In the genomic region with DNA sequence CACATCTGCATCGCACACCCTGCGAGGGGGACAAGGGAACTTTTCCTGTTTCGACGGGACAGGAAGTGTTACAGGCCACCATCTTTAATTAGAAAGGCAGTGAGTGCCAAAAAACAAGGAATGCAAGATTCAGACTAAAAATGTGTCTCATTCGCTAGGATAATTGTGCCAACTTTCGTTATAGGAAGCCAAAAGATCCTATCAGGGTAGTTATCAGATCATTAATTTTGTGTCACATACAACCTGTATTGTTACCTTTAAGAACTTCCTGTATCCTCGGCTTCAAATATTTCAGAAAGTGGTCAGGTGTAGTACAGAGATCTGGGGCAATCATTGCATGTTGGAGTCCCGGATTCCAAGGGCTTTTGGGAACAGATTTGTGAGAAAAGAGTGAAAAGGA, we compare ENCODE assay signal across 21 cellular contexts. TPM values are rescaled to one million over a fixed set of nuclear protein-coding genes. Genes with fewer than 3 reads are reported as not detected.
DNase-seq lines count a peak whose midpoint lies in the region; ATAC-seq and TF ChIP-seq lines count a peak whose summit lies in the region.
"Had no signal": no experiment of that assay in that cellular context is flagged by ENCODE, and none has a peak within 500 bp of the region (broad histone marks: within the 10 kb centered on the region; RNA-seq: fewer than 3 reads in every experiment).

No MANE protein-coding gene starts in this region.

- H3K4me1 ChIP-seq in left ventricle myocardium inferior (peaks cover 60% of the 10 kb centered on the region), foreskin keratinocyte (peaks cover 10% of the 10 kb centered on the region)

- H3K27me3 ChIP-seq in left ventricle myocardium inferior (ENCODE audit: low read depth), result no peaks in the 10 kb centered on the region
- no peaks in the 10 kb centered on the region for H3K27me3 ChIP-seq in foreskin keratinocyte

- ATAC-seq in foreskin keratinocyte (no peak), GM21528 (IDR thresholded peaks at IDR 0.05; ENCODE audit: low FRiP score, unreplicated experiment) (no peak)
- ATAC-seq: left colon had no signal

- TF ChIP-seq CTCF in left ventricle myocardium inferior (IDR thresholded peaks at IDR 0.05; ENCODE audit: borderline replicate concordance), result no peak
- TF ChIP-seq CTCF in foreskin keratinocyte (conservative IDR thresholded peaks at IDR 0.05), result no peak

- H3K9me3 ChIP-seq in left ventricle myocardium inferior (replicated peaks), result no peaks in the 10 kb centered on the region

- intact Hi-C loops in left ventricle myocardium inferior (cut with micrococcal nuclease), result loop anchor here (10.0 kb wide), 1 partner anchor 50 kb away; no protein-coding TSS in a partner anchor
- intact Hi-C loops in cardiac septum (cut with DNase I), result loop anchor here (5.0 kb wide), 1 partner anchor 47 kb away; no protein-coding TSS in a partner anchor

- no peaks in the 10 kb centered on the region for H3K36me3 ChIP-seq in left ventricle myocardium inferior

- H3K4me3 ChIP-seq in left ventricle myocardium inferior, result peak overlapping the region; percentile 26
- H3K4me3 ChIP-seq: GM23248, PC-9 had no signal

- DNase-seq in left ventricle myocardium inferior, result no peak
- no peak for DNase-seq in cardiac septum (ENCODE audit: low spot score)
- no peak for DNase-seq in foreskin keratinocyte
- peak; percentile 21 for DNase-seq in renal cortical epithelial cell (ENCODE audit: low read depth)
- DNase-seq in GM19240 (ENCODE audit: insufficient read length, low spot score), result no peak
- no peak for DNase-seq in stimulated activated naive CD4-positive, alpha-beta T cell (lab: John Stamatoyannopoulos, UW)
- DNase-seq in NCI-H1694 (lab: John Stamatoyannopoulos, UW), result no peak
- DNase-seq: activated CD4-positive, alpha-beta T cell treated with anti-CD3 and anti-CD28 coated beads, Interleukin-2, amount 50 U/mL, for 1 hour; anterior cingulate cortex; DMS53; GM23248; left colon; NCI-H2171; NCI-H69; nucleus accumbens; PC-9; stimulated activated CD4-positive, alpha-beta T cell treated with anti-CD3 and anti-CD28 coated beads, Interleukin-2, amount 100 ng/mL, for 48 hours; T1000 had no signal

- H3K27ac ChIP-seq in left ventricle myocardium inferior (replicated peaks) (peak overlapping the region; percentile 83), foreskin keratinocyte (peak overlapping the region; percentile 1)
- H3K27ac ChIP-seq: GM23248, PC-9 had no signal

RNA-seq across cellular contexts. Expression of gene MGP, which starts 19.2 kb away (rescaled TPM):
- 497 TPM for total RNA-seq in left ventricle myocardium inferior
- total RNA-seq in cardiac septum, result 677 TPM
- total RNA-seq in foreskin keratinocyte, result 0.44 TPM in 1 of 2 replicates, not detected in the other
- 0.20 TPM in 1 of 2 replicates, not detected in the other for polyA plus RNA-seq in foreskin keratinocyte
- total RNA-seq in renal cortical epithelial cell, result 0.35 and 0.80 TPM in 2 replicates
- total RNA-seq: A673 had no signal

RNA-seq across cellular contexts. Expression of gene ERP27, which starts 33.5 kb away (rescaled TPM):
- total RNA-seq in left ventricle myocardium inferior (0.14 TPM), cardiac septum (0.11 TPM), foreskin keratinocyte (0.07 TPM in 2 replicates), renal cortical epithelial cell (0.75 and 2.8 TPM in 2 replicates)
- 0.06 and 0.08 TPM in 2 replicates for polyA plus RNA-seq in foreskin keratinocyte
- total RNA-seq: A673, fibroblast of villous mesenchyme, GM23248 had no signal
- polyA plus RNA-seq: GM23248 had no signal

RNA-seq across cellular contexts. Expression of gene ARHGDIB, which starts 56.5 kb away (rescaled TPM):
- total RNA-seq in left ventricle myocardium inferior (50.6 TPM), cardiac septum (45.1 TPM), foreskin keratinocyte (80.7 and 136 TPM in 2 replicates), renal cortical epithelial cell (3.0 and 14.6 TPM in 2 replicates)
- polyA plus RNA-seq in foreskin keratinocyte, result 96.0 and 169 TPM in 2 replicates

Comparison
In these comparisons a context has a peak if more than half of its experiments do, and no peak if none do; other contexts are left out.
1. RNA of gene MGP, which starts 19.2 kb away (total RNA-seq): 677 TPM in cardiac septum (single experiment) and 497 TPM in left ventricle myocardium inferior (single experiment); 0.35 to 0.80 TPM in renal cortical epithelial cell and 0.44 TPM in foreskin keratinocyte; every median in the first group is over 100 times any median in the second.